12 cellular contexts compared by ENCODE assay signal in the genomic region with DNA sequence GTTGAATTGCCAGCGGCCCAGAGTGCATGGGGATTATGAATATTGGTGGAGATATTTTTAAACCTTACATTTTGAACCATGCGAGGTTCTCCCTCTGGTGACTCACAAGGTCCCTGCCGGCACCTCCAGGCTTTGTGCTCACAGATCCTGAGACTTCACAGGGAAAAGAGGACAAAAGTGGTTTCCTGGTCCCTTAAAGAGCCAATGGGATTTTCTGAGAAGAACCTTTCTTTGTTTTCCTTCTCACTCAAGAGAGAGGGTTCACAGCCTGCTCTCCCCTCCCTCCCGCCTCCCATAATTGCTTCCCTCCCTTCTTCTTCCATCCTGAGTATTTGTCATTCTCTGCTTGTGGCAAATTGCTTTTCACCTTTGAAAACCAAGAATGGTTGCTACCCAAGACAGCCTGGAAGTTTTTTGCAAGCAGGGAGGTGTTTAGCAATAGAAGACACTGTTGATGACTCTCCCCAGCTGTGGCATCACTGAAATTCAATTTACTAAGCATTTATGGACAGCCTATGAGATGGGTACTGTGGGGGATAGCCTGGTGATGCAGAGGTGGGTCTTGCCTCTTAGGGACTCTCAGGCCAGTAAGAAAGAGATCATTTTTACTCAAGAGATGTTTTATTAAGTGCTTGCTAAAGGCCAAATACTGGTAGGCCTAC.
DNase-seq lines count a peak whose midpoint lies in the region; ATAC-seq and TF ChIP-seq lines count a peak whose summit lies in the region.
"Had no signal": no experiment of that assay in that cellular context is flagged by ENCODE, and none has a peak within 500 bp of the region (broad histone marks: within the 10 kb centered on the region; RNA-seq: fewer than 3 reads in every experiment).

No MANE protein-coding gene starts in this region.

- H3K36me3 Mint-ChIP-seq in CD4-positive, CD25-positive, alpha-beta regulatory T cell: no peaks in the 10 kb centered on the region
- peaks cover 8% of the 10 kb centered on the region for H3K36me3 Mint-ChIP-seq in central memory CD8-positive, alpha-beta T cell (ENCODE audit: insufficient read depth)
- H3K36me3 Mint-ChIP-seq in neural crest cell (ENCODE audit: low read depth): peaks cover 2% of the 10 kb centered on the region

- H3K4me3 Mint-ChIP-seq in CD4-positive, CD25-positive, alpha-beta regulatory T cell: no peak overlapping the region
- no peak overlapping the region for H3K4me3 Mint-ChIP-seq in central memory CD8-positive, alpha-beta T cell
- peak overlapping the region; percentile 76 for H3K4me3 Mint-ChIP-seq in neural crest cell

- TF ChIP-seq EP300 in Ishikawa (IDR thresholded peaks at IDR 0.05; ENCODE audit: borderline replicate concordance): no peak

- H3K27me3 ChIP-seq in CD4-positive, CD25-positive, alpha-beta regulatory T cell (ENCODE audit: control insufficient read depth, insufficient read depth, low read length): no peaks in the 10 kb centered on the region
- no peaks in the 10 kb centered on the region for H3K27me3 ChIP-seq in WERI-Rb-1 (ENCODE audit: insufficient read depth, low read depth, severe bottlenecking)

- no peak overlapping the region for H3K27ac ChIP-seq in CD4-positive, CD25-positive, alpha-beta regulatory T cell (ENCODE audit: insufficient read depth, low read length, poor library complexity, severe bottlenecking)
- no peak overlapping the region for H3K27ac ChIP-seq in WERI-Rb-1

- no peak overlapping the region for H3K4me3 ChIP-seq in CD4-positive, CD25-positive, alpha-beta regulatory T cell (ENCODE audit: low read depth, low read length)
- no peak overlapping the region for H3K4me3 ChIP-seq in WERI-Rb-1 (ENCODE audit: low read depth, low read length)

- peaks cover 0 to 8% (median 6%) of the 10 kb centered on the region in 4 donors for H3K4me1 Mint-ChIP-seq in CD4-positive, CD25-positive, alpha-beta regulatory T cell
- peaks cover 12% of the 10 kb centered on the region for H3K4me1 Mint-ChIP-seq in central memory CD8-positive, alpha-beta T cell
- H3K4me1 Mint-ChIP-seq in neural crest cell: peaks cover 85% of the 10 kb centered on the region

- TF ChIP-seq RAD21 in Ishikawa (IDR thresholded peaks at IDR 0.05; ENCODE audit: low read depth): no peak

- H3K9me3 Mint-ChIP-seq in CD4-positive, CD25-positive, alpha-beta regulatory T cell: peaks cover 0 to 3% (median 0%) of the 10 kb centered on the region in 7 donors
- H3K9me3 Mint-ChIP-seq in central memory CD8-positive, alpha-beta T cell: no peaks in the 10 kb centered on the region
- H3K9me3 Mint-ChIP-seq in neural crest cell: no peaks in the 10 kb centered on the region

- H3K27me3 Mint-ChIP-seq in CD4-positive, CD25-positive, alpha-beta regulatory T cell: peaks cover 9% of the 10 kb centered on the region
- peaks cover 6% of the 10 kb centered on the region for H3K27me3 Mint-ChIP-seq in central memory CD8-positive, alpha-beta T cell
- peaks cover 44% of the 10 kb centered on the region for H3K27me3 Mint-ChIP-seq in neural crest cell (ENCODE audit: low read depth)

- H3K4me1 ChIP-seq in CD4-positive, CD25-positive, alpha-beta regulatory T cell (ENCODE audit: control insufficient read depth, insufficient read depth, low read length, poor library complexity, severe bottlenecking): no peaks in the 10 kb centered on the region

- ATAC-seq in CD4-positive, CD25-positive, alpha-beta regulatory T cell (ENCODE audit: low read depth in 2 of 2): no peak
- ATAC-seq in central memory CD8-positive, alpha-beta T cell (replicated peaks; ENCODE audit: extremely low read depth, poor library complexity, severe bottlenecking): no peak
- ATAC-seq in HG02938 (IDR thresholded peaks at IDR 0.05; ENCODE audit: unreplicated experiment): no peak

- no peak for TF ChIP-seq CTCF in neural crest cell (conservative IDR thresholded peaks at IDR 0.05)
- no peak for TF ChIP-seq CTCF in WERI-Rb-1 (IDR thresholded peaks at IDR 0.05; ENCODE audit: low read depth, low read length)

- peak overlapping the region in 2 of 3 donors; percentile 24 to 84 for H3K27ac Mint-ChIP-seq in CD4-positive, CD25-positive, alpha-beta regulatory T cell
- peak overlapping the region; percentile 52 for H3K27ac Mint-ChIP-seq in central memory CD8-positive, alpha-beta T cell (ENCODE audit: low read depth)
- H3K27ac Mint-ChIP-seq in neural crest cell (ENCODE audit: unreplicated experiment): no peak overlapping the region

- H3K9me3 ChIP-seq in CD4-positive, CD25-positive, alpha-beta regulatory T cell (ENCODE audit: control insufficient read depth in 2 of 2, low read length in 2 of 2): no peaks in the 10 kb centered on the region
- no peaks in the 10 kb centered on the region for H3K9me3 ChIP-seq in WERI-Rb-1 (ENCODE audit: severe bottlenecking)

- no peak for DNase-seq in CD4-positive, CD25-positive, alpha-beta regulatory T cell
- no peak for DNase-seq in central memory CD8-positive, alpha-beta T cell (ENCODE audit: low spot score in 2 of 2)
- DNase-seq in neural crest cell (ENCODE audit: low read depth, low spot score): no peak
- DNase-seq in NCI-H187 (lab: John Stamatoyannopoulos, UW): no peak
- DNase-seq in HPDE6-E6E7 (ENCODE audit: extremely low spot score): no peak
- no peak for DNase-seq in WERI-Rb-1
- DNase-seq: DMS153; KG1; NCI-H526 treated with DMSO at 0.1 percent for 48 hours; stimulated activated CD4-positive, alpha-beta T cell treated with anti-CD3 and anti-CD28 coated beads, Interleukin-4, amount 100 ng/mL, for 4 hours had no signal

- no peaks in the 10 kb centered on the region for H3K36me3 ChIP-seq in CD4-positive, CD25-positive, alpha-beta regulatory T cell (ENCODE audit: control insufficient read depth, insufficient read depth, low read length)
- H3K36me3 ChIP-seq in WERI-Rb-1: no peaks in the 10 kb centered on the region

TF ChIP-seq in Ishikawa, 13 proteins besides CTCF, POLR2A, EP300 and RAD21:
- TF ChIP-seq TEAD4 (IDR thresholded peaks at IDR 0.05) (no peak), ZBTB7A (IDR thresholded peaks at IDR 0.05; ENCODE audit: low read depth) (no peak), FOXM1 (IDR thresholded peaks at IDR 0.05; ENCODE audit: borderline replicate concordance, low read depth) (no peak), TAF1 (IDR thresholded peaks at IDR 0.05; ENCODE audit: low read depth) (0 out of 2 replicates have a peak, but pooled peaks have one; percentile 11), YY1 (IDR thresholded peaks at IDR 0.05; ENCODE audit: low read depth) (no peak)
- TF ChIP-seq, protein P1, sequence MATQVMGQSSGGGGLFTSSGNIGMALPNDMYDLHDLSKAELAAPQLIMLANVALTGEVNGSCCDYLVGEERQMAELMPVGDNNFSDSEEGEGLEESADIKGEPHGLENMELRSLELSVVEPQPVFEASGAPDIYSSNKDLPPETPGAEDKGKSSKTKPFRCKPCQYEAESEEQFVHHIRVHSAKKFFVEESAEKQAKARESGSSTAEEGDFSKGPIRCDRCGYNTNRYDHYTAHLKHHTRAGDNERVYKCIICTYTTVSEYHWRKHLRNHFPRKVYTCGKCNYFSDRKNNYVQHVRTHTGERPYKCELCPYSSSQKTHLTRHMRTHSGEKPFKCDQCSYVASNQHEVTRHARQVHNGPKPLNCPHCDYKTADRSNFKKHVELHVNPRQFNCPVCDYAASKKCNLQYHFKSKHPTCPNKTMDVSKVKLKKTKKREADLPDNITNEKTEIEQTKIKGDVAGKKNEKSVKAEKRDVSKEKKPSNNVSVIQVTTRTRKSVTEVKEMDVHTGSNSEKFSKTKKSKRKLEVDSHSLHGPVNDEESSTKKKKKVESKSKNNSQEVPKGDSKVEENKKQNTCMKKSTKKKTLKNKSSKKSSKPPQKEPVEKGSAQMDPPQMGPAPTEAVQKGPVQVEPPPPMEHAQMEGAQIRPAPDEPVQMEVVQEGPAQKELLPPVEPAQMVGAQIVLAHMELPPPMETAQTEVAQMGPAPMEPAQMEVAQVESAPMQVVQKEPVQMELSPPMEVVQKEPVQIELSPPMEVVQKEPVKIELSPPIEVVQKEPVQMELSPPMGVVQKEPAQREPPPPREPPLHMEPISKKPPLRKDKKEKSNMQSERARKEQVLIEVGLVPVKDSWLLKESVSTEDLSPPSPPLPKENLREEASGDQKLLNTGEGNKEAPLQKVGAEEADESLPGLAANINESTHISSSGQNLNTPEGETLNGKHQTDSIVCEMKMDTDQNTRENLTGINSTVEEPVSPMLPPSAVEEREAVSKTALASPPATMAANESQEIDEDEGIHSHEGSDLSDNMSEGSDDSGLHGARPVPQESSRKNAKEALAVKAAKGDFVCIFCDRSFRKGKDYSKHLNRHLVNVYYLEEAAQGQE (IDR thresholded peaks at IDR 0.05; ENCODE audit: low read depth): no peak
